6 cellular contexts compared by ENCODE assay signal in genomic region chr1:226342656-226343055, GRCh38.
"Had no signal": no experiment of that assay in that cellular context is flagged by ENCODE, and none has a peak within 500 bp of the region (broad histone marks: within the 10 kb centered on the region; RNA-seq: fewer than 3 reads in every experiment).

No MANE protein-coding gene starts in this region.

- DNase-seq: IMR-90, KBM-7, KG1 had no signal

- H3K4me2 ChIP-seq: KMS-11 had no signal

- H3K27ac ChIP-seq: HL-60, KMS-11 had no signal

- H3K9ac ChIP-seq: KMS-11 had no signal

- FAIRE-seq: HTR-8/SVneo had no signal
